Comparison of ENCODE assay signal across 19 cellular contexts in the genomic region with DNA sequence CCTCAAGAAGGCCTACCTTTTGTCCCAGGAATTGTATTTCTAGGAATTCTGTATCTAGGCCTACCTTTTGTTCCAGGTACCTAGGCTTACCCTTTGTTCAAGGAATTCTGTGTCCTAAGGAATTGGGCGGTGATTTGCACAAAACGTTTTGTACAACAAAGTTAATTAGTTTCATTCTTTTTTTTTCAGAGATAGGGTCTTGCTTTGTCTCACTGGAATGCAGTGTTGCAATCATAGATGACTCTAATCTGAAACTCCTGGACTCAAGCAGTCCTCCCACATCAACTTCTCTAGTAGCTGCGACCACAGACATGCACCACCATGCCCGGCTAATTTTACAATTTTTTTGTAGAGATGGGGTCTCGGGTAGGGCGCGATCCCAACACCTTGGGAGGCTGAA. TPM values are rescaled to one million over a fixed set of nuclear protein-coding genes. Genes with fewer than 3 reads are reported as not detected.
DNase-seq lines count a peak whose midpoint lies in the region; ATAC-seq and TF ChIP-seq lines count a peak whose summit lies in the region.
"Had no signal": no experiment of that assay in that cellular context is flagged by ENCODE, and none has a peak within 500 bp of the region (broad histone marks: within the 10 kb centered on the region; RNA-seq: fewer than 3 reads in every experiment).

No MANE protein-coding gene starts in this region.

- no peak overlapping the region for H3K4me3 ChIP-seq in foreskin fibroblast (ENCODE audit: low read depth in 1 of 2, low read length in 2 of 2)
- H3K4me3 ChIP-seq: esophagus muscularis mucosa, tibial artery had no signal

- no peaks in the 10 kb centered on the region for H3K9me3 Mint-ChIP-seq in type B pancreatic cell
- H3K9me3 Mint-ChIP-seq: activated CD4-positive, alpha-beta T cell treated with anti-CD3 and anti-CD28 coated beads, Interleukin-2, amount 10 ng/mL, durations not matched to agents 24 days and 14 days; CD4-positive, alpha-beta T cell; stimulated activated memory B cell treated with anti-CD40 and anti-IgM and Interleukin-4, amounts not matched to agents 10 μg/mL and 1 μg/mL and 100 μg/mL, for 72 hours had no signal

- H3K36me3 Mint-ChIP-seq in type B pancreatic cell: peaks cover 22% of the 10 kb centered on the region
- H3K36me3 Mint-ChIP-seq: stimulated activated memory B cell treated with anti-CD40 and anti-IgM and Interleukin-4, amounts not matched to agents 10 μg/mL and 1 μg/mL and 100 μg/mL, for 72 hours had no signal

- H3K4me1 Mint-ChIP-seq in type B pancreatic cell (ENCODE audit: unreplicated experiment): peaks cover 21% of the 10 kb centered on the region
- H3K4me1 Mint-ChIP-seq: stimulated activated memory B cell treated with anti-CD40 and anti-IgM and Interleukin-4, amounts not matched to agents 10 μg/mL and 1 μg/mL and 100 μg/mL, for 72 hours had no signal

- no peaks in the 10 kb centered on the region for H3K27me3 Mint-ChIP-seq in type B pancreatic cell
- H3K27me3 Mint-ChIP-seq: CD4-positive, alpha-beta T cell had no signal

- ATAC-seq in HG03025 (IDR thresholded peaks at IDR 0.05; ENCODE audit: low FRiP score, unreplicated experiment) (no peak), HG02798 (IDR thresholded peaks at IDR 0.05; ENCODE audit: poor library complexity, unreplicated experiment) (no peak)
- ATAC-seq: left lobe of liver; stimulated activated memory B cell treated with anti-CD40 and anti-IgM and Interleukin-4, amounts not matched to agents 10 μg/mL and 1 μg/mL and 100 μg/mL, for 72 hours had no signal

- TF ChIP-seq CTCF in foreskin fibroblast (IDR thresholded peaks at IDR 0.05; ENCODE audit: low read depth, low read length) (no peak), type B pancreatic cell (conservative IDR thresholded peaks at IDR 0.05) (no peak)

- peak overlapping the region; percentile 39 for H3K4me3 Mint-ChIP-seq in type B pancreatic cell
- H3K4me3 Mint-ChIP-seq: activated CD4-positive, alpha-beta T cell treated with anti-CD3 and anti-CD28 coated beads, Interleukin-2, amount 10 ng/mL, durations not matched to agents 24 days and 14 days; CD4-positive, alpha-beta T cell; stimulated activated memory B cell treated with anti-CD40 and anti-IgM and Interleukin-4, amounts not matched to agents 10 μg/mL and 1 μg/mL and 100 μg/mL, for 72 hours had no signal

- peak overlapping the region; percentile 97 for H3K27ac Mint-ChIP-seq in type B pancreatic cell
- H3K27ac Mint-ChIP-seq: activated CD4-positive, alpha-beta T cell treated with anti-CD3 and anti-CD28 coated beads, Interleukin-2, amount 10 ng/mL, durations not matched to agents 24 days and 14 days; CD4-positive, alpha-beta T cell; stimulated activated memory B cell treated with anti-CD40 and anti-IgM and Interleukin-4, amounts not matched to agents 10 μg/mL and 1 μg/mL and 100 μg/mL, for 72 hours had no signal

- DNase-seq in SIG-M5 treated with dmso at 0.1 percent for 504 hours (lab: John Stamatoyannopoulos, UW; ENCODE audit: unreplicated experiment) (peak; percentile 38), SIG-M5 (lab: John Stamatoyannopoulos, UW) (no peak), amniotic epithelial cell (ENCODE audit: low read depth) (peak; percentile 95), foreskin fibroblast (peak; percentile 55 to 74), type B pancreatic cell (ENCODE audit: extremely low spot score, unreplicated experiment) (no peak), HUDEP-2 (lab: John Stamatoyannopoulos, UW; ENCODE audit: unreplicated experiment in 76 of 76) (no peak)
- DNase-seq: activated CD4-positive, alpha-beta T cell treated with anti-CD3 and anti-CD28 coated beads, Interleukin-2, amount 10 ng/mL, durations not matched to agents 24 days and 14 days; activated CD8-positive, alpha-beta memory T cell treated with anti-CD3 and anti-CD28 coated beads, Interleukin-2, amount 50 U/mL, for 48 hours; CD4-positive, alpha-beta T cell; GOT3; hypothalamus; NCI-H1694; NCI-H446; tibial artery had no signal

RNA-seq across cellular contexts. Expression of a gene that starts 7.0 kb away (rescaled TPM):
- 34.9 and 96.2 TPM in 2 replicates for total RNA-seq in type B pancreatic cell (ENCODE audit: low replicate concordance)

RNA-seq across cellular contexts. Expression of a gene that starts 18.0 kb away (rescaled TPM):
- 27.9 and 28.5 TPM in 2 replicates for total RNA-seq in type B pancreatic cell (ENCODE audit: low replicate concordance)

RNA-seq across cellular contexts. Expression of a gene that starts 21.9 kb away (rescaled TPM):
- total RNA-seq in type B pancreatic cell (ENCODE audit: low replicate concordance): 36.6 and 106 TPM in 2 replicates
- total RNA-seq: activated CD4-positive, alpha-beta T cell treated with anti-CD3 and anti-CD28 coated beads, Interleukin-2, amount 10 ng/mL, durations not matched to agents 24 days and 14 days had no signal

RNA-seq across cellular contexts. Expression of a gene that starts 52.3 kb away (rescaled TPM):
- total RNA-seq in type B pancreatic cell (ENCODE audit: low replicate concordance): 239 and 287 TPM in 2 replicates

RNA-seq across cellular contexts. Expression of a gene that starts 52.6 kb away (rescaled TPM):
- total RNA-seq in type B pancreatic cell (ENCODE audit: low replicate concordance): 22.3 and 26.1 TPM in 2 replicates

Comparison
In these comparisons a context has a peak if more than half of its experiments do, and no peak if none do; other contexts are left out.
1. DNase-seq: peak in SIG-M5 treated with dmso at 0.1 percent for 504 hours (single experiment), amniotic epithelial cell (single experiment) and foreskin fibroblast (2 of 2); none in SIG-M5 (single experiment), type B pancreatic cell (single experiment) and HUDEP-2 (0 of 76).